1 cellular context compared by ENCODE assay signal in genomic region chr11:7579226-7579825, GRCh38.
TF ChIP-seq lines count a peak whose summit lies in the region.

No MANE protein-coding gene starts in this region.

TF ChIP-seq in H1, 55 proteins besides CTCF, POLR2A, EP300 and RAD21:
- TF ChIP-seq NRF1 (IDR thresholded peaks at IDR 0.05; ENCODE audit: low read depth, low read length) (no peak), BACH1 (IDR thresholded peaks at IDR 0.05; ENCODE audit: low read length) (no peak), SIRT6 (IDR thresholded peaks at IDR 0.05; ENCODE audit: low read length) (no peak), RXRA (IDR thresholded peaks at IDR 0.05; ENCODE audit: insufficient read depth, low read depth, low read length) (no peak), RNF2 (IDR thresholded peaks at IDR 0.05; ENCODE audit: borderline replicate concordance, low read depth, low read length, missing control alignments, poor library complexity, severe bottlenecking) (no peak), KDM1A (IDR thresholded peaks at IDR 0.05; ENCODE audit: borderline replicate concordance, low read length) (no peak), TCF12 (IDR thresholded peaks at IDR 0.05; ENCODE audit: low read depth, low read length) (no peak), SP2 (IDR thresholded peaks at IDR 0.05; ENCODE audit: low read length) (no peak), CHD2 (IDR thresholded peaks at IDR 0.05; ENCODE audit: low read length) (no peak), JUN (IDR thresholded peaks at IDR 0.05; ENCODE audit: low read depth, low read length) (no peak), TAF1 (IDR thresholded peaks at IDR 0.05; ENCODE audit: low read depth, low read length) (no peak), KDM4A (IDR thresholded peaks at IDR 0.05; ENCODE audit: low read depth, low read length, severe bottlenecking) (no peak), POLR2AphosphoS5 (IDR thresholded peaks at IDR 0.05; ENCODE audit: low read depth, low read length) (no peak), CEBPB (IDR thresholded peaks at IDR 0.05; ENCODE audit: low read depth, low read length) (no peak), KDM5A (IDR thresholded peaks at IDR 0.05; ENCODE audit: low read length) (no peak)
